ENCODE assay signal across 26 cellular contexts in the genomic region with DNA sequence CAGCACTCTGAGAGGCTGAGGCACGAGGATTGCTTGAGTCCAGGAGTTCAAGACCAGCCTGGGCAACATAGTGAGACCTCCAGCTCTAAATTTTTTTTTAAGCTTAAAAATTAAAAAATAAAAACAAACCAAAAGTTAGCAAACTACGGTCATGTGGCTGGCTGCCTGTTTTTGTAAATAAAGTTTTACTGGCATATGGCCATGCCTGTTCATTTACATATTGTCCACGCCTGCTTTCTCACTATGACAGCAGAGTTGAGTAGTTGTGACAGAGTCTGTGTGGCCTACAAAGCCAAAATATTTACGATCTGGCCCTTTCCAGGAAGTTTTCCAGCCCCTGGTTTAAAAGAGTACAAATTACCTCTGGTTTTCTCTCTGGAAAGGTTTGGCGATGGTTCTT. TPM values are rescaled to one million over a fixed set of nuclear protein-coding genes. Genes with fewer than 3 reads are reported as not detected.
"Had no signal": no experiment of that assay in that cellular context is flagged by ENCODE, and none has a peak within 500 bp of the region (broad histone marks: within the 10 kb centered on the region; RNA-seq: fewer than 3 reads in every experiment).

No MANE protein-coding gene starts in this region.

- H3K36me3 ChIP-seq: breast epithelium, ovary, prostate gland had no signal

- H3K4me3 ChIP-seq: breast epithelium, gastroesophageal sphincter, hepatocyte, ovary, prostate gland, sigmoid colon, upper lobe of left lung had no signal

- H3K4me2 ChIP-seq: hepatocyte had no signal

- H3K27ac ChIP-seq: breast epithelium, gastroesophageal sphincter, hepatocyte, neutrophil, ovary, prostate gland, sigmoid colon, upper lobe of left lung, WERI-Rb-1 had no signal

- H3K9me3 Mint-ChIP-seq: activated CD4-positive, alpha-beta T cell treated with anti-CD3 and anti-CD28 coated beads, Interleukin-2, amount 10 ng/mL, durations not matched to agents 7 days and 5 days; activated CD8-positive, alpha-beta T cell treated with anti-CD3 and anti-CD28 coated beads for 36 hours; activated naive CD4-positive, alpha-beta T cell treated with anti-CD3 and anti-CD28 coated beads, Interleukin-2, amount 50 U/mL, for 72 hours; activated T-cell treated with anti-CD3 and anti-CD28 coated beads, Interleukin-2, amount 50 U/mL, for 4 hours; mesothelial cell of epicardium; naive B cell; stimulated activated effector memory CD8-positive, alpha-beta T cell treated with anti-CD3 and anti-CD28 coated beads, Interleukin-12 subunit alpha, Interleukin-12 subunit beta, amount 100 ng/mL, for 72 hours; stimulated activated naive CD8-positive, alpha-beta T cell treated with anti-CD3 and anti-CD28 coated beads, Interleukin-15, Interleukin-2, amounts not matched to agents 100 ng/mL and 50 ng/mL, for 24 hours had no signal

- H2AFZ ChIP-seq: hepatocyte had no signal

- H3K9me3 ChIP-seq: breast epithelium, gastroesophageal sphincter, neutrophil, ovary, prostate gland, sigmoid colon, upper lobe of left lung had no signal

- ATAC-seq: activated CD8-positive, alpha-beta T cell treated with anti-CD3 and anti-CD28 coated beads for 36 hours; activated naive CD4-positive, alpha-beta T cell treated with anti-CD3 and anti-CD28 coated beads, Interleukin-2, amount 50 U/mL, for 72 hours; activated T-cell treated with anti-CD3 and anti-CD28 coated beads, Interleukin-2, amount 50 U/mL, for 4 hours; gastroesophageal sphincter; left cardiac atrium; stimulated activated effector memory CD8-positive, alpha-beta T cell treated with anti-CD3 and anti-CD28 coated beads, Interleukin-12 subunit alpha, Interleukin-12 subunit beta, amount 100 ng/mL, for 72 hours had no signal

- H3K27me3 ChIP-seq: breast epithelium, gastroesophageal sphincter, hepatocyte, neutrophil, ovary, sigmoid colon, upper lobe of left lung had no signal

- H3K4me3 Mint-ChIP-seq: activated CD4-positive, alpha-beta T cell treated with anti-CD3 and anti-CD28 coated beads, Interleukin-2, amount 10 ng/mL, durations not matched to agents 7 days and 5 days; activated CD8-positive, alpha-beta T cell treated with anti-CD3 and anti-CD28 coated beads for 36 hours; activated T-cell treated with anti-CD3 and anti-CD28 coated beads, Interleukin-2, amount 50 U/mL, for 4 hours; mesothelial cell of epicardium; nephron progenitor cell; stimulated activated effector memory CD8-positive, alpha-beta T cell treated with anti-CD3 and anti-CD28 coated beads, Interleukin-12 subunit alpha, Interleukin-12 subunit beta, amount 100 ng/mL, for 72 hours; stimulated activated naive CD8-positive, alpha-beta T cell treated with anti-CD3 and anti-CD28 coated beads, Interleukin-15, Interleukin-2, amounts not matched to agents 100 ng/mL and 50 ng/mL, for 24 hours had no signal

- H3K27ac Mint-ChIP-seq: activated CD4-positive, alpha-beta T cell treated with anti-CD3 and anti-CD28 coated beads, Interleukin-2, amount 10 ng/mL, durations not matched to agents 7 days and 5 days; activated CD8-positive, alpha-beta T cell treated with anti-CD3 and anti-CD28 coated beads for 36 hours; activated naive CD4-positive, alpha-beta T cell treated with anti-CD3 and anti-CD28 coated beads, Interleukin-2, amount 50 U/mL, for 72 hours; mesothelial cell of epicardium; stimulated activated effector memory CD8-positive, alpha-beta T cell treated with anti-CD3 and anti-CD28 coated beads, Interleukin-12 subunit alpha, Interleukin-12 subunit beta, amount 100 ng/mL, for 72 hours; stimulated activated naive CD8-positive, alpha-beta T cell treated with anti-CD3 and anti-CD28 coated beads, Interleukin-15, Interleukin-2, amounts not matched to agents 100 ng/mL and 50 ng/mL, for 24 hours had no signal

- DNase-seq: activated CD4-positive, alpha-beta T cell treated with anti-CD3 and anti-CD28 coated beads for 1 hour; activated CD4-positive, alpha-beta T cell treated with anti-CD3 and anti-CD28 coated beads, Interleukin-2, amount 10 ng/mL, durations not matched to agents 7 days and 5 days; activated CD8-positive, alpha-beta T cell treated with anti-CD3 and anti-CD28 coated beads for 36 hours; activated naive CD4-positive, alpha-beta T cell; activated T-cell treated with anti-CD3 and anti-CD28 coated beads, Interleukin-2, amount 50 U/mL, for 4 hours; central memory CD4-positive, alpha-beta T cell; left cardiac atrium; naive B cell; nephron progenitor cell; retina; sigmoid colon; small intestine; stimulated activated CD4-positive, alpha-beta T cell treated with anti-CD3 and anti-CD28 coated beads, Interleukin-4, amount 100 ng/mL, for 24 hours; upper lobe of left lung; WERI-Rb-1 had no signal

- H3K27me3 Mint-ChIP-seq: activated CD4-positive, alpha-beta T cell treated with anti-CD3 and anti-CD28 coated beads, Interleukin-2, amount 10 ng/mL, durations not matched to agents 7 days and 5 days; activated CD8-positive, alpha-beta T cell treated with anti-CD3 and anti-CD28 coated beads for 36 hours; naive B cell; stimulated activated naive CD8-positive, alpha-beta T cell treated with anti-CD3 and anti-CD28 coated beads, Interleukin-15, Interleukin-2, amounts not matched to agents 100 ng/mL and 50 ng/mL, for 24 hours had no signal

RNA-seq across cellular contexts. Expression of a gene that starts 30.9 kb away (rescaled TPM):
- total RNA-seq: fibroblast of villous mesenchyme had no signal
